Comparison of ENCODE assay signal across 1 cellular context in the genomic region with DNA sequence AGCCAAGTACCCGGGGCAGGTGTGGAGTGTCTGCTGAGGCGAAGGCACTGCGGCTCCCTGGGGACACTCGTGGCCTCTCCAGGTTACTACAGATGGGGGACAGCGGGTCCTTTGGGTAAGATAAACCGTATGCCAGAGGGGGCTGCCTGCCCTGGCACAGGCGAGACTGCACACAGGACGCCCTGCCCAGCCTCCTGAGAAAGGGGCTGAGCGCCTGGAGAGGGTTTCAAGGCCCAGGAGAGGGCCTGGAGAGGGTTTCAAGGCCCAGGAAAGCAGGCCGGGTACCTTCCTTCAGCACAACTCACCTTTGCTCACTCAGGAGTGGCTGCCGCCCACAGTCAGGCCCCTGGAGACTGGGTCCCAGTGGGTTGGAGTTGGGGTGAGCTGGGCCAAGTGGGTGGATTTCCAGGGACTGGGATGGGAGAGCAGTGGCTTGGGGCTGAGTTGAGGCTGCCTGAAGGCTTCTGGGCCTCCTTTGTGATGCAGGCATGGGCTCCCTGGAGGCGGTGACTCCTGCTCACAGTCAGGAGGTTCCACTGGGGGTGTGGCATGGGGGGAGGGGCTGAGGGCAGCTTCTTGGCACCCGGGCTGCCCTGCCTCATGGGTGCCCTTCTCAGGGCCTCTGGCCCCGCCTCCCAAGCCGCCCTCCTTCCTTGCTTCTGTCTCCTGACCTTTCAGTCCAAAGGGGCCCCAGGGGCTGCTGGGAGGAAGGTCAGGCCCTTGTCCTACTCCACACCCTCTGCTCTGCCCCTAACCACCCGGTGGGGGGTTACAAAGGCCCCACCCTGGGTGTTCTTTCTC.
TF ChIP-seq lines count a peak whose summit lies in the region.

MMEL1 (minus strand) TSS at position 456 of the 801 bp plus-strand sequence. CDS start 3,532 bp downstream, outside the sequence.

TF ChIP-seq in HepG2, 621 proteins besides CTCF, POLR2A, EP300 and RAD21:
- no peak for TF ChIP-seq U2AF1 (optimal IDR thresholded peaks at IDR 0.05; ENCODE audit: low read depth, low read length)
- no peak for TF ChIP-seq STAT5B (CRISPR knock-in tag; IDR thresholded peaks at IDR 0.05)
- no peak for TF ChIP-seq ZNF672 (CRISPR knock-in tag; IDR thresholded peaks at IDR 0.05)
- TF ChIP-seq, protein P1, sequence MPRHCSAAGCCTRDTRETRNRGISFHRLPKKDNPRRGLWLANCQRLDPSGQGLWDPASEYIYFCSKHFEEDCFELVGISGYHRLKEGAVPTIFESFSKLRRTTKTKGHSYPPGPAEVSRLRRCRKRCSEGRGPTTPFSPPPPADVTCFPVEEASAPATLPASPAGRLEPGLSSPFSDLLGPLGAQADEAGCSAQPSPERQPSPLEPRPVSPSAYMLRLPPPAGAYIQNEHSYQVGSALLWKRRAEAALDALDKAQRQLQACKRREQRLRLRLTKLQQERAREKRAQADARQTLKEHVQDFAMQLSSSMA (CRISPR knock-in tag; IDR thresholded peaks at IDR 0.05), result peak; percentile 99
- 0 out of 2 replicates have a peak, but pooled peaks have one; percentile 23 for TF ChIP-seq PATZ1 (CRISPR knock-in tag; IDR thresholded peaks at IDR 0.05)
- TF ChIP-seq ZNF143 (CRISPR knock-in tag; IDR thresholded peaks at IDR 0.05), result peak; percentile 73
- TF ChIP-seq, protein P2, sequence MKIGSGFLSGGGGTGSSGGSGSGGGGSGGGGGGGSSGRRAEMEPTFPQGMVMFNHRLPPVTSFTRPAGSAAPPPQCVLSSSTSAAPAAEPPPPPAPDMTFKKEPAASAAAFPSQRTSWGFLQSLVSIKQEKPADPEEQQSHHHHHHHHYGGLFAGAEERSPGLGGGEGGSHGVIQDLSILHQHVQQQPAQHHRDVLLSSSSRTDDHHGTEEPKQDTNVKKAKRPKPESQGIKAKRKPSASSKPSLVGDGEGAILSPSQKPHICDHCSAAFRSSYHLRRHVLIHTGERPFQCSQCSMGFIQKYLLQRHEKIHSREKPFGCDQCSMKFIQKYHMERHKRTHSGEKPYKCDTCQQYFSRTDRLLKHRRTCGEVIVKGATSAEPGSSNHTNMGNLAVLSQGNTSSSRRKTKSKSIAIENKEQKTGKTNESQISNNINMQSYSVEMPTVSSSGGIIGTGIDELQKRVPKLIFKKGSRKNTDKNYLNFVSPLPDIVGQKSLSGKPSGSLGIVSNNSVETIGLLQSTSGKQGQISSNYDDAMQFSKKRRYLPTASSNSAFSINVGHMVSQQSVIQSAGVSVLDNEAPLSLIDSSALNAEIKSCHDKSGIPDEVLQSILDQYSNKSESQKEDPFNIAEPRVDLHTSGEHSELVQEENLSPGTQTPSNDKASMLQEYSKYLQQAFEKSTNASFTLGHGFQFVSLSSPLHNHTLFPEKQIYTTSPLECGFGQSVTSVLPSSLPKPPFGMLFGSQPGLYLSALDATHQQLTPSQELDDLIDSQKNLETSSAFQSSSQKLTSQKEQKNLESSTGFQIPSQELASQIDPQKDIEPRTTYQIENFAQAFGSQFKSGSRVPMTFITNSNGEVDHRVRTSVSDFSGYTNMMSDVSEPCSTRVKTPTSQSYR (CRISPR knock-in tag; IDR thresholded peaks at IDR 0.05; ENCODE audit: borderline replicate concordance), result peak; percentile 10; the same call in 1 of the 2 replicates
- TF ChIP-seq THAP11 (CRISPR knock-in tag; IDR thresholded peaks at IDR 0.05), result 0 out of 2 replicates have a peak, but pooled peaks have one; percentile 27
- TF ChIP-seq POLR2AphosphoS2 (IDR thresholded peaks at IDR 0.05; ENCODE audit: low read depth, low read length), result no peak
- TF ChIP-seq RXRA (CRISPR knock-in tag; IDR thresholded peaks at IDR 0.05), result 0 out of 2 replicates have a peak, but pooled peaks have one; percentile 25
- no peak for TF ChIP-seq ARHGAP35 (CRISPR knock-in tag; IDR thresholded peaks at IDR 0.05; ENCODE audit: borderline replicate concordance)
- TF ChIP-seq TAF15 (IDR thresholded peaks at IDR 0.05; ENCODE audit: low read depth, low read length, poor library complexity, severe bottlenecking), result no peak
- TF ChIP-seq ZNF687 (CRISPR knock-in tag; IDR thresholded peaks at IDR 0.05), result peak; percentile 32
- no peak for TF ChIP-seq GABPA (IDR thresholded peaks at IDR 0.05; ENCODE audit: low read depth, low read length)
- TF ChIP-seq GABPA (CRISPR knock-in tag; IDR thresholded peaks at IDR 0.05; ENCODE audit: low read depth), result no peak
- TF ChIP-seq POGZ (CRISPR knock-in tag; IDR thresholded peaks at IDR 0.05), result no peak
- peak; percentile 37; the same call in 1 of the 2 replicates for TF ChIP-seq HNRNPL (IDR thresholded peaks at IDR 0.05; ENCODE audit: low read depth, low read length)
- no peak for TF ChIP-seq NR2F2 (IDR thresholded peaks at IDR 0.05; ENCODE audit: borderline replicate concordance, low read depth)
- TF ChIP-seq ZNF407 (CRISPR knock-in tag; IDR thresholded peaks at IDR 0.05; ENCODE audit: not compliant biosample characterization), result no peak
- no peak for TF ChIP-seq ZNF761 (CRISPR knock-in tag; conservative IDR thresholded peaks at IDR 0.05)
- TF ChIP-seq, protein P3, sequence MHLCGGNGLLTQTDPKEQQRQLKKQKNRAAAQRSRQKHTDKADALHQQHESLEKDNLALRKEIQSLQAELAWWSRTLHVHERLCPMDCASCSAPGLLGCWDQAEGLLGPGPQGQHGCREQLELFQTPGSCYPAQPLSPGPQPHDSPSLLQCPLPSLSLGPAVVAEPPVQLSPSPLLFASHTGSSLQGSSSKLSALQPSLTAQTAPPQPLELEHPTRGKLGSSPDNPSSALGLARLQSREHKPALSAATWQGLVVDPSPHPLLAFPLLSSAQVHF (CRISPR knock-in tag; IDR thresholded peaks at IDR 0.05), result no peak
- TF ChIP-seq, protein P4, sequence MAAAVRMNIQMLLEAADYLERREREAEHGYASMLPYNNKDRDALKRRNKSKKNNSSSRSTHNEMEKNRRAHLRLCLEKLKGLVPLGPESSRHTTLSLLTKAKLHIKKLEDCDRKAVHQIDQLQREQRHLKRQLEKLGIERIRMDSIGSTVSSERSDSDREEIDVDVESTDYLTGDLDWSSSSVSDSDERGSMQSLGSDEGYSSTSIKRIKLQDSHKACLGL (CRISPR knock-in tag; IDR thresholded peaks at IDR 0.05), result peak; percentile 22; the same call in 1 of the 2 replicates
- TF ChIP-seq BRCA1 (CRISPR knock-in tag; IDR thresholded peaks at IDR 0.05), result no peak
